15 cellular contexts compared by ENCODE assay signal in genomic region chr11:114102993-114103896, GRCh38. TPM values are rescaled to one million over a fixed set of nuclear protein-coding genes. Genes with fewer than 3 reads are reported as not detected.
DNase-seq lines count a peak whose midpoint lies in the region; ATAC-seq and TF ChIP-seq lines count a peak whose summit lies in the region.
"Had no signal": no experiment of that assay in that cellular context is flagged by ENCODE, and none has a peak within 500 bp of the region (broad histone marks: within the 10 kb centered on the region; RNA-seq: fewer than 3 reads in every experiment).

No MANE protein-coding gene starts in this region.

- intact Hi-C loops in PC-3 (cut with micrococcal nuclease): no loop called here

- peak overlapping the region; percentile 62 for H3K4me3 Mint-ChIP-seq in activated naive CD8-positive, alpha-beta T cell treated with anti-CD3 and anti-CD28 coated beads, Interleukin-2, amount 10 ng/mL, durations not matched to agents 7 days and 5 days
- no peak overlapping the region for H3K4me3 Mint-ChIP-seq in neural crest cell

- no peaks in the 10 kb centered on the region for H3K79me2 ChIP-seq in PC-3 (ENCODE audit: low read length)

- H3K4me3 ChIP-seq in BLaER1 treated with 17β-estradiol and CSF1 and Interleukin-3, amounts not matched to agents 10 nM and 100 nM: no peak overlapping the region
- H3K4me3 ChIP-seq in PC-3 (ENCODE audit: low read length): no peak overlapping the region
- H3K4me3 ChIP-seq: MG63 had no signal

- H3F3A ChIP-seq in PC-3 (ENCODE audit: low read length, unreplicated experiment): no peaks in the 10 kb centered on the region

- no peaks in the 10 kb centered on the region for H3K9me3 Mint-ChIP-seq in activated naive CD8-positive, alpha-beta T cell treated with anti-CD3 and anti-CD28 coated beads, Interleukin-2, amount 10 ng/mL, durations not matched to agents 7 days and 5 days
- no peaks in the 10 kb centered on the region for H3K9me3 Mint-ChIP-seq in neural crest cell

- H3K27me3 Mint-ChIP-seq in activated naive CD8-positive, alpha-beta T cell treated with anti-CD3 and anti-CD28 coated beads, Interleukin-2, amount 10 ng/mL, durations not matched to agents 7 days and 5 days: peaks cover 6% of the 10 kb centered on the region
- H3K27me3 Mint-ChIP-seq in neural crest cell (ENCODE audit: low read depth): no peaks in the 10 kb centered on the region

- peaks cover 0 to 34% (median 0%) of the 10 kb centered on the region in 11 experiments; a peak in 5 of 22 replicates for H3K27me3 ChIP-seq in BLaER1 treated with 17β-estradiol and CSF1 and Interleukin-3, amounts not matched to agents 10 nM and 100 nM
- H3K27me3 ChIP-seq in PC-3 (ENCODE audit: low read length): peaks cover 98% of the 10 kb centered on the region

- H3K4me1 Mint-ChIP-seq in activated naive CD8-positive, alpha-beta T cell treated with anti-CD3 and anti-CD28 coated beads, Interleukin-2, amount 10 ng/mL, durations not matched to agents 7 days and 5 days: peaks cover 32% of the 10 kb centered on the region
- peaks cover 87% of the 10 kb centered on the region for H3K4me1 Mint-ChIP-seq in neural crest cell

- H3K9me2 ChIP-seq in PC-3 (replicated peaks; ENCODE audit: low read length): no peaks in the 10 kb centered on the region

- H3K4me1 ChIP-seq in BLaER1 treated with 17β-estradiol and CSF1 and Interleukin-3, amounts not matched to agents 10 nM and 100 nM: peaks cover 0 to 28% (median 21%) of the 10 kb centered on the region in 10 experiments; a peak in 12 of 20 replicates
- H3K4me1 ChIP-seq in PC-3 (ENCODE audit: insufficient read depth, low read length): no peaks in the 10 kb centered on the region
- H3K4me1 ChIP-seq: BE2C had no signal

- DNase-seq in GF-D8 (lab: John Stamatoyannopoulos, UW) (peak; percentile 62), neural crest cell (ENCODE audit: low read depth, low spot score) (no peak), GOT3 (lab: John Stamatoyannopoulos, UW) (no peak), PC-3 (no peak)
- DNase-seq in activated naive CD8-positive, alpha-beta T cell treated with anti-CD3 and anti-CD28 coated beads, Interleukin-2, amount 10 ng/mL, durations not matched to agents 7 days and 5 days: no peak
- DNase-seq in stimulated activated CD4-positive, alpha-beta T cell treated with anti-CD3 and anti-CD28 coated beads, Interleukin-4, amount 100 ng/mL, for 24 hours: no peak
- DNase-seq: activated CD4-positive, alpha-beta T cell treated with anti-CD3 and anti-CD28 coated beads for 4 hours; BE2C; MG63; NCI-H2081; NCI-H69 had no signal

- H3K9ac ChIP-seq in BLaER1 treated with 17β-estradiol and CSF1 and Interleukin-3, amounts not matched to agents 10 nM and 100 nM: no peak overlapping the region
- no peak overlapping the region for H3K9ac ChIP-seq in PC-3 (ENCODE audit: low read length)

- peak; percentile 72 for ATAC-seq in activated naive CD8-positive, alpha-beta T cell treated with anti-CD3 and anti-CD28 coated beads, Interleukin-2, amount 10 ng/mL, durations not matched to agents 7 days and 5 days (ENCODE audit: low read depth)
- ATAC-seq in GM18517 (IDR thresholded peaks at IDR 0.05; ENCODE audit: unreplicated experiment): no peak
- no peak for ATAC-seq in PC-3

- CTCF ChIA-PET in PC-3 (lab: Charles Lee): no interaction called here

- TF ChIP-seq CTCF in neural crest cell (conservative IDR thresholded peaks at IDR 0.05): no peak
- TF ChIP-seq CTCF in PC-3 (conservative IDR thresholded peaks at IDR 0.05; ENCODE audit: low read depth, low read length): no peak

- H3K36me3 Mint-ChIP-seq in activated naive CD8-positive, alpha-beta T cell treated with anti-CD3 and anti-CD28 coated beads, Interleukin-2, amount 10 ng/mL, durations not matched to agents 7 days and 5 days: peaks cover 5% of the 10 kb centered on the region
- H3K36me3 Mint-ChIP-seq in neural crest cell (ENCODE audit: low read depth): no peaks in the 10 kb centered on the region

- H3K27ac ChIP-seq in BLaER1 treated with 17β-estradiol and CSF1 and Interleukin-3, amounts not matched to agents 10 nM and 100 nM: no peak overlapping the region
- H3K27ac ChIP-seq in PC-3 (ENCODE audit: low read length): no peak overlapping the region
- H3K27ac ChIP-seq: epithelial cell of prostate had no signal

- no peaks in the 10 kb centered on the region for H3K36me3 ChIP-seq in BLaER1 treated with 17β-estradiol and CSF1 and Interleukin-3, amounts not matched to agents 10 nM and 100 nM
- H3K36me3 ChIP-seq in PC-3 (ENCODE audit: low read depth, low read length): no peaks in the 10 kb centered on the region
- H3K36me3 ChIP-seq: BE2C, MG63 had no signal

- no peak overlapping the region for H2AFZ ChIP-seq in PC-3 (ENCODE audit: low read length)

- H3K4me2 ChIP-seq in BLaER1 treated with 17β-estradiol and CSF1 and Interleukin-3, amounts not matched to agents 10 nM and 100 nM: peak overlapping the region in 8 of 11 experiments; percentile 5 to 58 (median 50); a peak in 14 of 22 replicates
- H3K4me2 ChIP-seq in PC-3 (ENCODE audit: low read length): no peak overlapping the region

- POLR2A ChIA-PET in activated naive CD8-positive, alpha-beta T cell treated with anti-CD3 and anti-CD28 coated beads, Interleukin-2, amount 10 ng/mL, durations not matched to agents 7 days and 5 days (lab: Charles Lee): no interaction called here
- POLR2A ChIA-PET in PC-3 (lab: Charles Lee; ENCODE audit: unreplicated experiment): no interaction called here

- no peaks in the 10 kb centered on the region for H3K9me3 ChIP-seq in BLaER1 treated with 17β-estradiol and CSF1 and Interleukin-3, amounts not matched to agents 10 nM and 100 nM (replicated peaks in 1 of 11)
- no peaks in the 10 kb centered on the region for H3K9me3 ChIP-seq in PC-3 (ENCODE audit: low read length)
- H3K9me3 ChIP-seq: BE2C, MG63 had no signal

- H3K27ac Mint-ChIP-seq in activated naive CD8-positive, alpha-beta T cell treated with anti-CD3 and anti-CD28 coated beads, Interleukin-2, amount 10 ng/mL, durations not matched to agents 7 days and 5 days: peak overlapping the region; percentile 80
- peak overlapping the region; percentile 24 for H3K27ac Mint-ChIP-seq in neural crest cell (ENCODE audit: unreplicated experiment)

- H4K20me1 ChIP-seq in BLaER1 treated with 17β-estradiol and CSF1 and Interleukin-3, amounts not matched to agents 10 nM and 100 nM: no peaks in the 10 kb centered on the region
- no peaks in the 10 kb centered on the region for H4K20me1 ChIP-seq in PC-3 (ENCODE audit: low read length)

- no TSS peak for BruUV-seq in PC-3 (replicated peaks; lab: Mats Ljungman, UMichigan)

RNA-seq across cellular contexts. Expression of gene ZBTB16, which starts 43.7 kb away (rescaled TPM):
- total RNA-seq in activated naive CD8-positive, alpha-beta T cell treated with anti-CD3 and anti-CD28 coated beads, Interleukin-2, amount 10 ng/mL, durations not matched to agents 7 days and 5 days: 10 to 100 TPM; 13.1 to 14.6 TPM
- total RNA-seq in neural crest cell (36.6 and 39.4 TPM in 2 replicates), PC-3 (2014; rRNA removed) (not detected in 2 replicates)
- total RNA-seq: RPMI7951 had no signal

Comparison
In these comparisons a context has a peak if more than half of its experiments do, and no peak if none do; other contexts are left out.
1. RNA of gene ZBTB16, which starts 43.7 kb away (total RNA-seq): 36.6 to 39.4 TPM in neural crest cell and 13.1 to 14.6 TPM in activated naive CD8-positive, alpha-beta T cell treated with anti-CD3 and anti-CD28 coated beads, Interleukin-2, amount 10 ng/mL, durations not matched to agents 7 days and 5 days; not detected in PC-3; every median in the first group is over 10 times any median in the second.